21 cellular contexts compared by ENCODE assay signal in genomic region chr4:27916432-27917184, GRCh38.
DNase-seq lines count a peak whose midpoint lies in the region; ATAC-seq and TF ChIP-seq lines count a peak whose summit lies in the region.
"Had no signal": no experiment of that assay in that cellular context is flagged by ENCODE, and none has a peak within 500 bp of the region (broad histone marks: within the 10 kb centered on the region; RNA-seq: fewer than 3 reads in every experiment).

No MANE protein-coding gene starts in this region.

- peak overlapping the region; percentile 70 for H3K4me2 ChIP-seq in neural progenitor cell
- H3K4me2 ChIP-seq: A549 had no signal

- DNase-seq in Ammon's horn (ENCODE audit: low spot score) (peak; percentile 14), dorsolateral prefrontal cortex (no peak), left ventricle myocardium inferior (no peak), neural progenitor cell (ENCODE audit: low spot score) (peak; percentile 70), GM19240 (ENCODE audit: insufficient read length, low spot score) (no peak), DMS79 (lab: John Stamatoyannopoulos, UW) (no peak), mucosa of gallbladder (ENCODE audit: low spot score) (no peak)
- DNase-seq: CD8-positive, alpha-beta memory T cell; DMS53; HFFc6; KBM-7; MV-4-11; NCI-H187; NCI-H2107; NCI-H510A; NCI-H748 treated with DMSO at 0.1 percent for 48 hours; PC-3; SJCRH30 had no signal

- no peaks in the 10 kb centered on the region for H3K9me3 Mint-ChIP-seq in neural progenitor cell
- H3K9me3 Mint-ChIP-seq: HFFc6 had no signal

- H3K36me3 ChIP-seq in left ventricle myocardium inferior (no peaks in the 10 kb centered on the region), neural progenitor cell (no peaks in the 10 kb centered on the region)
- H3K36me3 ChIP-seq: SJCRH30 had no signal

- intact Hi-C loops in dorsolateral prefrontal cortex (cut with DNase I) (no loop called here), left ventricle myocardium inferior (cut with micrococcal nuclease) (no loop called here)

- no peaks in the 10 kb centered on the region for H4K20me1 ChIP-seq in neural progenitor cell (ENCODE audit: low read depth)

- no peaks in the 10 kb centered on the region for H3K36me3 Mint-ChIP-seq in neural progenitor cell
- H3K36me3 Mint-ChIP-seq: CD8-positive, alpha-beta memory T cell had no signal

- H3K27me3 ChIP-seq in dorsolateral prefrontal cortex: no peaks in the 10 kb centered on the region
- H3K27me3 ChIP-seq in left ventricle myocardium inferior (ENCODE audit: low read depth): no peaks in the 10 kb centered on the region
- no peaks in the 10 kb centered on the region for H3K27me3 ChIP-seq in neural progenitor cell
- H3K27me3 ChIP-seq: SJCRH30 had no signal

- H3K4me1 Mint-ChIP-seq in neural progenitor cell: peaks cover 18% of the 10 kb centered on the region
- H3K4me1 Mint-ChIP-seq: CD8-positive, alpha-beta memory T cell had no signal

- H3K27ac ChIP-seq in dorsolateral prefrontal cortex: peak overlapping the region in 43 of 59 donors; percentile 0 to 84 (median 53)
- peak overlapping the region; percentile 63 for H3K27ac ChIP-seq in left ventricle myocardium inferior (replicated peaks)
- peak overlapping the region; percentile 97 for H3K27ac ChIP-seq in neural progenitor cell
- H3K27ac ChIP-seq: A549, RWPE1, SJCRH30 had no signal

- no peak overlapping the region for H3K4me3 Mint-ChIP-seq in neural progenitor cell
- H3K4me3 Mint-ChIP-seq: CD8-positive, alpha-beta memory T cell; HFFc6 had no signal

- H2AFZ ChIP-seq in neural progenitor cell (replicated peaks): no peak overlapping the region

- peak overlapping the region in 4 of 59 donors; percentile 5 to 17 (median 11) for H3K4me3 ChIP-seq in dorsolateral prefrontal cortex
- no peak overlapping the region for H3K4me3 ChIP-seq in left ventricle myocardium inferior
- H3K4me3 ChIP-seq in neural progenitor cell: peak overlapping the region; percentile 24
- H3K4me3 ChIP-seq: A549, SJCRH30 had no signal

- H3K9me3 ChIP-seq in left ventricle myocardium inferior (replicated peaks): no peaks in the 10 kb centered on the region
- no peaks in the 10 kb centered on the region for H3K9me3 ChIP-seq in neural progenitor cell (ENCODE audit: low read depth)
- H3K9me3 ChIP-seq: A549, SJCRH30 had no signal

- H3K79me2 ChIP-seq in neural progenitor cell (ENCODE audit: low read depth): no peaks in the 10 kb centered on the region

- H3F3A ChIP-seq in neural progenitor cell (ENCODE audit: low read depth): peaks cover 28% of the 10 kb centered on the region

- TF ChIP-seq CTCF in dorsolateral prefrontal cortex (IDR thresholded peaks at IDR 0.05 in 54 of 56, conservative IDR thresholded peaks at IDR 0.05 in 2 of 56; ENCODE audit: low read depth in 1 of 56, partially characterized antibody in 56 of 56) (no peak), left ventricle myocardium inferior (IDR thresholded peaks at IDR 0.05; ENCODE audit: borderline replicate concordance) (no peak), neural progenitor cell (IDR thresholded peaks at IDR 0.05) (no peak)

- H3K27ac Mint-ChIP-seq in neural progenitor cell: peak overlapping the region; percentile 51
- H3K27ac Mint-ChIP-seq: CD8-positive, alpha-beta memory T cell; HFFc6 had no signal

- no peak for ATAC-seq in GM21825 (IDR thresholded peaks at IDR 0.05; ENCODE audit: unreplicated experiment)
- ATAC-seq: A549, PC-3 had no signal

- peaks cover 34% of the 10 kb centered on the region for H3K4me1 ChIP-seq in left ventricle myocardium inferior
- peaks cover 32% of the 10 kb centered on the region for H3K4me1 ChIP-seq in neural progenitor cell
- H3K4me1 ChIP-seq: A549, SJCRH30 had no signal

- no peaks in the 10 kb centered on the region for H3K27me3 Mint-ChIP-seq in neural progenitor cell (ENCODE audit: insufficient read depth, low read depth)
- H3K27me3 Mint-ChIP-seq: CD8-positive, alpha-beta memory T cell had no signal

- H3K9ac ChIP-seq in neural progenitor cell: no peak overlapping the region

Comparison
In these comparisons a context has a peak if more than half of its experiments do, and no peak if none do; other contexts are left out.
1. DNase-seq: peak in Ammon's horn (single experiment) and neural progenitor cell (single experiment); none in dorsolateral prefrontal cortex (0 of 10), left ventricle myocardium inferior (single experiment), GM19240 (single experiment), DMS79 (single experiment) and mucosa of gallbladder (single experiment).
2. Peak in every context shown above with its lines, with median percentiles within 50 percentile points of each other: H3K27ac ChIP-seq.